In genomic region chr17:78580277-78580804, GRCh38 we compare ENCODE assay signal across 18 cellular contexts. TPM values are rescaled to one million over a fixed set of nuclear protein-coding genes. Genes with fewer than 3 reads are reported as not detected.
DNase-seq lines count a peak whose midpoint lies in the region; ATAC-seq and TF ChIP-seq lines count a peak whose summit lies in the region.
"Had no signal": no experiment of that assay in that cellular context is flagged by ENCODE, and none has a peak within 500 bp of the region (broad histone marks: within the 10 kb centered on the region; RNA-seq: fewer than 3 reads in every experiment).

No MANE protein-coding gene starts in this region.

- in situ Hi-C loops in transverse colon (cut with MboI; ENCODE audit: low pct_ligation_motif_present in 1 of 4, low pct_unique_long_range_greater_than_20kb in 1 of 4, low sequenced_read_pairs in 3 of 4), result no loop called here

- peak overlapping the region in 6 of 11 experiments; percentile 31 to 77 (median 59); a peak in 9 of 22 replicates for H3K27ac ChIP-seq in BLaER1 treated with 17β-estradiol and CSF1 and Interleukin-3, amounts not matched to agents 10 nM and 100 nM
- no peak overlapping the region for H3K27ac ChIP-seq in transverse colon
- H3K27ac ChIP-seq: C4-2B had no signal

- 49 to 60% methylated on average over 1 to 9 of the region's 9 CpGs for WGBS in transverse colon (ENCODE audit: low coverage in 1 of 2), 2 donors

- DNase-seq in T-helper 17 cell (no peak), left colon (peak in 1 of 2 donors; percentile 25), transverse colon (peak; percentile 20)
- DNase-seq: CD4-positive, alpha-beta memory T cell; DMS153; DMS79; GDM1; H7; HFFc6 had no signal

- no peaks in the 10 kb centered on the region for H3K36me3 Mint-ChIP-seq in T-helper 17 cell (ENCODE audit: low read depth)
- H3K36me3 Mint-ChIP-seq: CD4-positive, alpha-beta memory T cell had no signal

- no peak overlapping the region for H3K4me3 ChIP-seq in BLaER1 treated with 17β-estradiol and CSF1 and Interleukin-3, amounts not matched to agents 10 nM and 100 nM
- H3K4me3 ChIP-seq in transverse colon, result no peak overlapping the region
- H3K4me3 ChIP-seq: GM23338 had no signal

- H3K9me3 ChIP-seq in BLaER1 treated with 17β-estradiol and CSF1 and Interleukin-3, amounts not matched to agents 10 nM and 100 nM (replicated peaks in 1 of 11), result peaks cover 0 to 11% (median 0%) of the 10 kb centered on the region in 11 experiments; a peak in 3 of 22 replicates
- H3K9me3 ChIP-seq in T-helper 17 cell (ENCODE audit: control insufficient read depth, low read length, poor library complexity, severe bottlenecking), result no peaks in the 10 kb centered on the region
- H3K9me3 ChIP-seq in transverse colon, result no peaks in the 10 kb centered on the region

- no peak for TF ChIP-seq POLR2A in transverse colon (IDR thresholded peaks at IDR 0.05)

- no peaks in the 10 kb centered on the region for H4K20me1 ChIP-seq in BLaER1 treated with 17β-estradiol and CSF1 and Interleukin-3, amounts not matched to agents 10 nM and 100 nM

- H3K4me1 ChIP-seq in BLaER1 treated with 17β-estradiol and CSF1 and Interleukin-3, amounts not matched to agents 10 nM and 100 nM, result peaks cover 23 to 70% (median 53%) of the 10 kb centered on the region in 10 experiments
- no peaks in the 10 kb centered on the region for H3K4me1 ChIP-seq in transverse colon

- TF ChIP-seq EP300 in transverse colon (IDR thresholded peaks at IDR 0.05; ENCODE audit: low read depth), result no peak

- peak overlapping the region; percentile 36 to 82 (median 61); a peak in 21 of 22 replicates for H3K4me2 ChIP-seq in BLaER1 treated with 17β-estradiol and CSF1 and Interleukin-3, amounts not matched to agents 10 nM and 100 nM
- H3K4me2 ChIP-seq: GM23338 had no signal

- H3K4me3 Mint-ChIP-seq in T-helper 17 cell, result no peak overlapping the region
- H3K4me3 Mint-ChIP-seq: B cell; CD4-positive, alpha-beta memory T cell; GM23338; HFFc6 had no signal

- no peaks in the 10 kb centered on the region for H3K27me3 ChIP-seq in BLaER1 treated with 17β-estradiol and CSF1 and Interleukin-3, amounts not matched to agents 10 nM and 100 nM
- no peaks in the 10 kb centered on the region for H3K27me3 ChIP-seq in transverse colon

- peaks cover 10% of the 10 kb centered on the region for H3K27me3 Mint-ChIP-seq in T-helper 17 cell

- peaks cover 2% of the 10 kb centered on the region for H3K4me1 Mint-ChIP-seq in T-helper 17 cell

- peak overlapping the region; percentile 32 for H3K27ac Mint-ChIP-seq in T-helper 17 cell
- H3K27ac Mint-ChIP-seq: B cell; CD4-positive, alpha-beta memory T cell; GM23338; HFFc6 had no signal

- no peak overlapping the region for H3K9ac ChIP-seq in BLaER1 treated with 17β-estradiol and CSF1 and Interleukin-3, amounts not matched to agents 10 nM and 100 nM

- no peaks in the 10 kb centered on the region for H3K36me3 ChIP-seq in BLaER1 treated with 17β-estradiol and CSF1 and Interleukin-3, amounts not matched to agents 10 nM and 100 nM
- no peaks in the 10 kb centered on the region for H3K36me3 ChIP-seq in transverse colon

- ATAC-seq in T-helper 17 cell (no peak), left colon (peak; percentile 90), HG02623 (IDR thresholded peaks at IDR 0.05; ENCODE audit: unreplicated experiment) (no peak), GM19328 (IDR thresholded peaks at IDR 0.05; ENCODE audit: unreplicated experiment) (no peak), HG03025 (IDR thresholded peaks at IDR 0.05; ENCODE audit: low FRiP score, unreplicated experiment) (no peak)
- ATAC-seq: GM23338, HCT116 had no signal

- intact Hi-C loops in left colon (cut with DNase I, micrococcal nuclease) (no loop called here), transverse colon (cut with DNase I; ENCODE audit: low total_unique reads) (no loop called here)

- no peak for TF ChIP-seq CTCF in transverse colon (IDR thresholded peaks at IDR 0.05)

RNA-seq across cellular contexts. Expression of gene DNAH17, which starts 3.1 kb away (rescaled TPM):
- total RNA-seq in T-helper 17 cell, result under 1 TPM; 0.21 to 0.87 TPM
- total RNA-seq in left colon, result not detected
- total RNA-seq in transverse colon, result under 1 TPM in 1 of 4 donors, not detected in 3; under 0.01 TPM
- total RNA-seq: HFFc6, HT-29 had no signal

Comparison
In these comparisons a context has a peak if more than half of its experiments do, and no peak if none do; other contexts are left out.
1. H3K27ac ChIP-seq: peak in BLaER1 treated with 17β-estradiol and CSF1 and Interleukin-3, amounts not matched to agents 10 nM and 100 nM (6 of 11); none in transverse colon (0 of 4).